Comparison of ENCODE assay signal across 34 cellular contexts in the genomic region with DNA sequence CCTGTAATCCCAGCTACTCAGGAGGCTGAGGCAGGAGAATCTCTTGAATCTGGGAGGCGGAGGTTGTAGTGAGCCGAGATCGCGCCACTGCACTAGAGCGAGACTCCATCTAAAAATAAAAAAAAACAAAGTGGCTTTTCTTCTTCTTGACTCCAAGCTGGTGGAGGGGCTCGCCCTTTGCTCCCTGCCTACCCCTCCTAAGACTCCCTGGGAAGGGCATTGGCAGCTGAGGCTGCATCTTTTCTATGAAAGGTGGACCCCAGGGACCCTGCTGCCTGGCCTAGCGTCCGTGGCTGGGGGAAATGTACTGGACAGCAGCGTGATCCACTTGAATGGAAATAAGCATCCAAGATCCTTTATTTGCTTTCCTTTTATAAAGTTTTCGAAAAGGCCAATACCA. TPM values are rescaled to one million over a fixed set of nuclear protein-coding genes. Genes with fewer than 3 reads are reported as not detected.
"Had no signal": no experiment of that assay in that cellular context is flagged by ENCODE, and none has a peak within 500 bp of the region (broad histone marks: within the 10 kb centered on the region; RNA-seq: fewer than 3 reads in every experiment).

No MANE protein-coding gene starts in this region.

- H3K4me1 ChIP-seq: adrenal gland, body of pancreas, breast epithelium had no signal

- H3K9me3 ChIP-seq: adrenal gland, body of pancreas, breast epithelium had no signal

- ATAC-seq: activated CD8-positive, alpha-beta T cell treated with anti-CD3 and anti-CD28 coated beads for 36 hours; activated naive CD4-positive, alpha-beta T cell treated with anti-CD3 and anti-CD28 coated beads, Interleukin-2, amount 50 U/mL, for 72 hours; activated T-cell treated with anti-CD3 and anti-CD28 coated beads, Interleukin-2, amount 50 U/mL, for 4 hours; activated T-cell treated with anti-CD3 and anti-CD28 coated beads, Interleukin-2, amount 50 U/mL, for 72 hours; activated T-helper 17 cell treated with anti-CD3 and anti-CD28 coated beads, Interleukin-2, amount 50 U/mL, for 72 hours; body of pancreas had no signal

- DNase-seq: activated B cell treated with CpG ODN at 0.5 μM for 24 hours; activated CD4-positive, alpha-beta memory T cell treated with anti-CD3 and anti-CD28 coated beads for 36 hours; activated CD4-positive, alpha-beta T cell treated with anti-CD3 and anti-CD28 coated beads for 4 hours; activated CD4-positive, alpha-beta T cell treated with anti-CD3 and anti-CD28 coated beads, Interleukin-2, amount 10 ng/mL, durations not matched to agents 24 days and 14 days; activated CD4-positive, alpha-beta T cell treated with anti-CD3 and anti-CD28 coated beads, Interleukin-2, amount 50 U/mL, for 1 hour; activated CD4-positive, alpha-beta T cell treated with anti-CD3 and anti-CD28 coated beads, Interleukin-2, amount 50 U/mL, for 4 hours; activated CD4-positive, CD25-positive, alpha-beta regulatory T cell treated with anti-CD3 and anti-CD28 coated beads, Interleukin-2, amount 50 U/mL, for 72 hours; activated CD8-positive, alpha-beta memory T cell treated with anti-CD3 and anti-CD28 coated beads, Interleukin-2, amount 50 U/mL, for 4 hours; activated CD8-positive, alpha-beta T cell treated with anti-CD3 and anti-CD28 coated beads for 36 hours; activated effector memory CD4-positive, alpha-beta T cell treated with anti-CD3 and anti-CD28 coated beads, Interleukin-2, amount 50 U/mL, for 16 hours; activated gamma-delta T cell treated with Interleukin-2 at 50 U/mL for 16 hours; activated naive CD4-positive, alpha-beta T cell; activated naive CD4-positive, alpha-beta T cell treated with anti-CD3 and anti-CD28 coated beads for 36 hours; activated naive CD4-positive, alpha-beta T cell treated with anti-CD3 and anti-CD28 coated beads, Interleukin-2, amount 50 U/mL, for 16 hours; activated naive CD8-positive, alpha-beta T cell treated with anti-CD3 and anti-CD28 coated beads, Interleukin-2, amount 10 ng/mL, durations not matched to agents 7 days and 5 days; activated T-cell treated with anti-CD3 and anti-CD28 coated beads for 4 hours; activated T-cell treated with anti-CD3 and anti-CD28 coated beads, Interleukin-2, amount 50 U/mL, for 1 hour; activated T-cell treated with anti-CD3 and anti-CD28 coated beads, Interleukin-2, amount 50 U/mL, for 4 hours; activated T-cell treated with anti-CD3 and anti-CD28 coated beads, Interleukin-2, amount 50 U/mL, for 72 hours; adrenal gland; amniotic stem cell; aorta; body of pancreas; brain microvascular endothelial cell; central memory CD4-positive, alpha-beta T cell; T-helper 1 cell; T-helper 2 cell; T-helper 9 cell had no signal

- H3K27me3 ChIP-seq: body of pancreas, brain microvascular endothelial cell, breast epithelium had no signal

- H3K4me3 ChIP-seq: adrenal gland, body of pancreas, breast epithelium had no signal

- H3K4me3 Mint-ChIP-seq: activated B cell treated with CpG ODN at 0.5 μM for 24 hours; activated CD4-positive, alpha-beta memory T cell treated with anti-CD3 and anti-CD28 coated beads for 36 hours; activated CD4-positive, alpha-beta T cell treated with anti-CD3 and anti-CD28 coated beads, Interleukin-2, amount 10 ng/mL, durations not matched to agents 24 days and 14 days; activated CD8-positive, alpha-beta T cell treated with anti-CD3 and anti-CD28 coated beads for 36 hours; activated naive CD4-positive, alpha-beta T cell treated with anti-CD3 and anti-CD28 coated beads for 36 hours; activated naive CD8-positive, alpha-beta T cell treated with anti-CD3 and anti-CD28 coated beads, Interleukin-2, amount 10 ng/mL, durations not matched to agents 7 days and 5 days; activated T-cell treated with anti-CD3 and anti-CD28 coated beads, Interleukin-2, amount 50 U/mL, for 4 hours; activated T-cell treated with anti-CD3 and anti-CD28 coated beads, Interleukin-2, amount 50 U/mL, for 72 hours; activated T-helper 1 cell treated with anti-CD3 and anti-CD28 coated beads, Interleukin-12 subunit alpha, Interleukin-12 subunit beta, Interleukin-2, Interleukin-4 antibody, amounts not matched to agents 30 ng/mL and 10 ng/mL and 1 ng/mL, durations not matched to agents 14 hours and 24 hours and 36 hours; activated T-helper 17 cell treated with anti-CD3 and anti-CD28 coated beads, Interleukin-2, amount 50 U/mL, for 72 hours; T-helper 1 cell treated with Interleukin-12 subunit alpha and Interleukin-12 subunit beta and Interleukin-4 antibody, amounts not matched to agents 30 μg/mL and 1 μg/mL, for 36 hours; T-helper 2 cell treated with Interferon-gamma antibody and Interleukin-4, amounts not matched to agents 5 μg/mL and 100 μg/mL, for 36 hours had no signal

- H3K9me3 Mint-ChIP-seq: activated B cell treated with CpG ODN at 0.5 μM for 24 hours; activated CD4-positive, alpha-beta memory T cell treated with anti-CD3 and anti-CD28 coated beads for 36 hours; activated CD4-positive, alpha-beta T cell treated with anti-CD3 and anti-CD28 coated beads, Interleukin-2, amount 10 ng/mL, durations not matched to agents 24 days and 14 days; activated CD8-positive, alpha-beta T cell treated with anti-CD3 and anti-CD28 coated beads for 36 hours; activated naive CD4-positive, alpha-beta T cell treated with anti-CD3 and anti-CD28 coated beads for 36 hours; activated naive CD4-positive, alpha-beta T cell treated with anti-CD3 and anti-CD28 coated beads, Interleukin-2, amount 50 U/mL, for 72 hours; activated naive CD8-positive, alpha-beta T cell treated with anti-CD3 and anti-CD28 coated beads, Interleukin-2, amount 10 ng/mL, durations not matched to agents 7 days and 5 days; activated T-cell treated with anti-CD3 and anti-CD28 coated beads, Interleukin-2, amount 50 U/mL, for 4 hours; activated T-cell treated with anti-CD3 and anti-CD28 coated beads, Interleukin-2, amount 50 U/mL, for 72 hours; activated T-helper 1 cell treated with anti-CD3 and anti-CD28 coated beads, Interleukin-12 subunit alpha, Interleukin-12 subunit beta, Interleukin-2, Interleukin-4 antibody, amounts not matched to agents 30 ng/mL and 10 ng/mL and 1 ng/mL, durations not matched to agents 14 hours and 24 hours and 36 hours; activated T-helper 17 cell treated with anti-CD3 and anti-CD28 coated beads, Interleukin-2, amount 50 U/mL, for 72 hours; T-helper 1 cell treated with Interleukin-12 subunit alpha and Interleukin-12 subunit beta and Interleukin-4 antibody, amounts not matched to agents 30 μg/mL and 1 μg/mL, for 36 hours; T-helper 2 cell treated with Interferon-gamma antibody and Interleukin-4, amounts not matched to agents 5 μg/mL and 100 μg/mL, for 36 hours had no signal

- H3K27me3 Mint-ChIP-seq: activated CD4-positive, alpha-beta memory T cell treated with anti-CD3 and anti-CD28 coated beads for 36 hours; activated CD8-positive, alpha-beta T cell treated with anti-CD3 and anti-CD28 coated beads for 36 hours; activated T-helper 17 cell treated with anti-CD3 and anti-CD28 coated beads, Interleukin-2, amount 50 U/mL, for 72 hours had no signal

- H3K27ac Mint-ChIP-seq: activated B cell treated with CpG ODN at 0.5 μM for 24 hours; activated CD4-positive, alpha-beta memory T cell treated with anti-CD3 and anti-CD28 coated beads for 36 hours; activated CD4-positive, alpha-beta T cell treated with anti-CD3 and anti-CD28 coated beads, Interleukin-2, amount 10 ng/mL, durations not matched to agents 24 days and 14 days; activated CD8-positive, alpha-beta T cell treated with anti-CD3 and anti-CD28 coated beads for 36 hours; activated naive CD4-positive, alpha-beta T cell treated with anti-CD3 and anti-CD28 coated beads for 36 hours; activated naive CD4-positive, alpha-beta T cell treated with anti-CD3 and anti-CD28 coated beads, Interleukin-2, amount 50 U/mL, for 72 hours; activated naive CD8-positive, alpha-beta T cell treated with anti-CD3 and anti-CD28 coated beads, Interleukin-2, amount 10 ng/mL, durations not matched to agents 7 days and 5 days; activated T-cell treated with anti-CD3 and anti-CD28 coated beads, Interleukin-2, amount 50 U/mL, for 72 hours; activated T-helper 1 cell treated with anti-CD3 and anti-CD28 coated beads, Interleukin-12 subunit alpha, Interleukin-12 subunit beta, Interleukin-2, Interleukin-4 antibody, amounts not matched to agents 30 ng/mL and 10 ng/mL and 1 ng/mL, durations not matched to agents 14 hours and 24 hours and 36 hours; activated T-helper 17 cell treated with anti-CD3 and anti-CD28 coated beads, Interleukin-2, amount 50 U/mL, for 72 hours; T-helper 1 cell treated with Interleukin-12 subunit alpha and Interleukin-12 subunit beta and Interleukin-4 antibody, amounts not matched to agents 30 μg/mL and 1 μg/mL, for 36 hours; T-helper 2 cell treated with Interferon-gamma antibody and Interleukin-4, amounts not matched to agents 5 μg/mL and 100 μg/mL, for 36 hours had no signal

- H3K27ac ChIP-seq: adrenal gland, body of pancreas, brain microvascular endothelial cell, breast epithelium had no signal

- H3K36me3 ChIP-seq: adrenal gland, brain microvascular endothelial cell, breast epithelium had no signal

- H3K36me3 Mint-ChIP-seq: activated CD4-positive, alpha-beta memory T cell treated with anti-CD3 and anti-CD28 coated beads for 36 hours; activated naive CD4-positive, alpha-beta T cell treated with anti-CD3 and anti-CD28 coated beads, Interleukin-2, amount 50 U/mL, for 72 hours; activated naive CD8-positive, alpha-beta T cell treated with anti-CD3 and anti-CD28 coated beads, Interleukin-2, amount 10 ng/mL, durations not matched to agents 7 days and 5 days had no signal

- H3K4me1 Mint-ChIP-seq: activated B cell treated with CpG ODN at 0.5 μM for 24 hours; activated T-helper 17 cell treated with anti-CD3 and anti-CD28 coated beads, Interleukin-2, amount 50 U/mL, for 72 hours had no signal

RNA-seq across cellular contexts. Expression of a gene that starts 24.0 kb away (rescaled TPM):
- total RNA-seq: activated CD4-positive, alpha-beta memory T cell treated with anti-CD3 and anti-CD28 coated beads for 36 hours; activated CD4-positive, alpha-beta T cell treated with anti-CD3 and anti-CD28 coated beads, Interleukin-2, amount 10 ng/mL, durations not matched to agents 24 days and 14 days; activated CD8-positive, alpha-beta T cell treated with anti-CD3 and anti-CD28 coated beads for 36 hours; activated naive CD4-positive, alpha-beta T cell treated with anti-CD3 and anti-CD28 coated beads for 36 hours had no signal
